ENCODE assay signal across 8 cellular contexts in genomic region chr13:77329133-77330008, GRCh38. TPM values are rescaled to one million over a fixed set of nuclear protein-coding genes. Genes with fewer than 3 reads are reported as not detected.
A peak's percentile ranks its signal among the peaks of the same experiment; 100 is the strongest.
DNase-seq lines count a peak whose midpoint lies in the region; ATAC-seq, FAIRE-seq and TF ChIP-seq lines count a peak whose summit lies in the region.

No MANE protein-coding gene starts in this region.

- peak overlapping the region; percentile 99 for H3K27ac ChIP-seq in DOHH2 (ENCODE audit: low read depth, low read length)
- H3K27ac ChIP-seq in GM23248 = peak overlapping the region; percentile 67
- peak overlapping the region; percentile 96 for H3K27ac ChIP-seq in Karpas-422 (ENCODE audit: low read length)
- H3K27ac ChIP-seq in naive thymus-derived CD4-positive, alpha-beta T cell (ENCODE audit: low read depth, low read length) = peak overlapping the region; percentile 86

- peaks cover 5% of the 10 kb centered on the region for H3K27me3 Mint-ChIP-seq in activated T-helper 1 cell treated with anti-CD3 and anti-CD28 coated beads, Interleukin-12 subunit alpha, Interleukin-12 subunit beta, Interleukin-2, Interleukin-4 antibody, amounts not matched to agents 30 ng/mL and 10 ng/mL and 1 ng/mL, durations not matched to agents 14 hours and 24 hours and 36 hours (ENCODE audit: insufficient read depth)
- peaks cover 0 to 10% (median 0%) of the 10 kb centered on the region in 5 donors for H3K27me3 Mint-ChIP-seq in naive thymus-derived CD4-positive, alpha-beta T cell
- no peaks in the 10 kb centered on the region for H3K27me3 Mint-ChIP-seq in stimulated activated memory B cell treated with anti-CD40 and anti-IgM and Interleukin-4, amounts not matched to agents 10 μg/mL and 1 μg/mL and 100 μg/mL, for 72 hours

- H3K9me3 ChIP-seq in DOHH2 (ENCODE audit: control insufficient read depth, insufficient read depth, low read length) (no peaks in the 10 kb centered on the region), GM23248 (ENCODE audit: low read depth) (no peaks in the 10 kb centered on the region), Karpas-422 (ENCODE audit: low read length) (no peaks in the 10 kb centered on the region)
- no peaks in the 10 kb centered on the region for H3K9me3 ChIP-seq in naive thymus-derived CD4-positive, alpha-beta T cell (ENCODE audit: control insufficient read depth in 2 of 3, low read length in 3 of 3)

- ATAC-seq in naive thymus-derived CD4-positive, alpha-beta T cell = peak; percentile 77
- peak; percentile 80 for ATAC-seq in stimulated activated memory B cell treated with anti-CD40 and anti-IgM and Interleukin-4, amounts not matched to agents 10 μg/mL and 1 μg/mL and 100 μg/mL, for 72 hours

- H3K4me1 ChIP-seq in DOHH2 (ENCODE audit: control insufficient read depth, low read length) (peaks cover 40% of the 10 kb centered on the region), GM23248 (ENCODE audit: insufficient read depth) (peaks cover 19% of the 10 kb centered on the region), Karpas-422 (ENCODE audit: low read length) (peaks cover 36% of the 10 kb centered on the region)
- peaks cover 23 to 29% of the 10 kb centered on the region in 2 donors for H3K4me1 ChIP-seq in naive thymus-derived CD4-positive, alpha-beta T cell (ENCODE audit: control insufficient read depth in 2 of 2, insufficient read depth in 2 of 2, low read length in 2 of 2)

- peaks cover 29% of the 10 kb centered on the region for H3K79me2 ChIP-seq in DOHH2 (ENCODE audit: control insufficient read depth, low read length)
- peaks cover 25% of the 10 kb centered on the region for H3K79me2 ChIP-seq in GM23248 (ENCODE audit: insufficient read depth)
- H3K79me2 ChIP-seq in Karpas-422 (ENCODE audit: low read length) = peaks cover 25% of the 10 kb centered on the region

- H3K9me2 ChIP-seq in DOHH2 (replicated peaks; ENCODE audit: control insufficient read depth, low read length) = no peaks in the 10 kb centered on the region
- no peaks in the 10 kb centered on the region for H3K9me2 ChIP-seq in GM23248 (ENCODE audit: insufficient read depth)
- no peaks in the 10 kb centered on the region for H3K9me2 ChIP-seq in Karpas-422 (replicated peaks; ENCODE audit: insufficient read depth, low read length)

- H3K36me3 ChIP-seq in DOHH2 (ENCODE audit: control insufficient read depth, low read length) (peaks cover 16% of the 10 kb centered on the region; the same call in 1 of the 2 replicates), GM23248 (ENCODE audit: low read depth) (no peaks in the 10 kb centered on the region), Karpas-422 (ENCODE audit: insufficient read depth, low read length) (no peaks in the 10 kb centered on the region)
- H3K36me3 ChIP-seq in naive thymus-derived CD4-positive, alpha-beta T cell (ENCODE audit: control insufficient read depth in 2 of 3, insufficient read depth in 3 of 3, low read length in 3 of 3) = peaks cover 0 to 10% (median 0%) of the 10 kb centered on the region in 3 experiments

- DNase-seq in GM23248 (peak; percentile 94), Karpas-422 (peak; percentile 98), RCC 7860 (ENCODE audit: low spot score) (peak; percentile 93), fibroblast of mammary gland (ENCODE audit: low read depth) (peak; percentile 96)
- DNase-seq in activated T-helper 1 cell treated with anti-CD3 and anti-CD28 coated beads, Interleukin-12 subunit alpha, Interleukin-12 subunit beta, Interleukin-2, Interleukin-4 antibody, amounts not matched to agents 30 ng/mL and 10 ng/mL and 1 ng/mL, durations not matched to agents 14 hours and 24 hours and 36 hours (ENCODE audit: low spot score) = peak; percentile 88
- peak; percentile 56 to 95 (median 93) for DNase-seq in naive thymus-derived CD4-positive, alpha-beta T cell

- H3F3A ChIP-seq in DOHH2 (ENCODE audit: control insufficient read depth, insufficient read depth) (peaks cover 27% of the 10 kb centered on the region), GM23248 (ENCODE audit: insufficient read depth) (peaks cover 37% of the 10 kb centered on the region)

- H3K9me3 Mint-ChIP-seq in activated T-helper 1 cell treated with anti-CD3 and anti-CD28 coated beads, Interleukin-12 subunit alpha, Interleukin-12 subunit beta, Interleukin-2, Interleukin-4 antibody, amounts not matched to agents 30 ng/mL and 10 ng/mL and 1 ng/mL, durations not matched to agents 14 hours and 24 hours and 36 hours = no peaks in the 10 kb centered on the region
- H3K9me3 Mint-ChIP-seq in naive thymus-derived CD4-positive, alpha-beta T cell = peaks cover 0 to 7% (median 0%) of the 10 kb centered on the region in 11 donors
- no peaks in the 10 kb centered on the region for H3K9me3 Mint-ChIP-seq in stimulated activated memory B cell treated with anti-CD40 and anti-IgM and Interleukin-4, amounts not matched to agents 10 μg/mL and 1 μg/mL and 100 μg/mL, for 72 hours

- intact Hi-C loops in activated T-helper 1 cell treated with anti-CD3 and anti-CD28 coated beads, Interleukin-12 subunit alpha, Interleukin-12 subunit beta, Interleukin-2, Interleukin-4 antibody, amounts not matched to agents 30 ng/mL and 10 ng/mL and 1 ng/mL, durations not matched to agents 14 hours and 24 hours and 36 hours (cut with micrococcal nuclease) = loop anchor here (1.0 to 5.0 kb wide), 6 partner anchors 16 to 337 kb away; partner anchors contain the start of genes CLN5 and FBXL3
- intact Hi-C loops in naive thymus-derived CD4-positive, alpha-beta T cell (cut with micrococcal nuclease) = loop anchor here (1.0 to 10.0 kb wide), 18 partner anchors 55 to 2002 kb away; partner anchors contain the start of genes LMO7 (in 2 of the 2), CLN5 (in 1 of the 2), COMMD6 (in 1 of the 2) and FBXL3 (in 1 of the 2)

- peak; percentile 79 for FAIRE-seq in RCC 7860 (lab: Jason Lieb, UNC)

- peak overlapping the region; percentile 93 for H3K27ac Mint-ChIP-seq in activated T-helper 1 cell treated with anti-CD3 and anti-CD28 coated beads, Interleukin-12 subunit alpha, Interleukin-12 subunit beta, Interleukin-2, Interleukin-4 antibody, amounts not matched to agents 30 ng/mL and 10 ng/mL and 1 ng/mL, durations not matched to agents 14 hours and 24 hours and 36 hours
- peak overlapping the region; percentile 87 to 98 (median 94) for H3K27ac Mint-ChIP-seq in naive thymus-derived CD4-positive, alpha-beta T cell
- peak overlapping the region; percentile 97 for H3K27ac Mint-ChIP-seq in stimulated activated memory B cell treated with anti-CD40 and anti-IgM and Interleukin-4, amounts not matched to agents 10 μg/mL and 1 μg/mL and 100 μg/mL, for 72 hours

- WGBS in GM23248 (ENCODE audit: low coverage in 1 of 2, low lambda C conversion rate in 2 of 2, missing lambda C conversion rate in 2 of 2), 2 experiments = 1% methylated on average over 52 to 53 of the region's 53 CpGs

- H4K20me1 ChIP-seq in DOHH2 (ENCODE audit: control insufficient read depth, insufficient read depth, low read depth, low read length) = peaks cover 10% of the 10 kb centered on the region
- H4K20me1 ChIP-seq in GM23248 (ENCODE audit: insufficient read depth) = no peaks in the 10 kb centered on the region
- peaks cover 12% of the 10 kb centered on the region for H4K20me1 ChIP-seq in Karpas-422 (ENCODE audit: insufficient read depth, low read depth, low read length)

- peak overlapping the region; percentile 80 for H3K4me3 ChIP-seq in DOHH2 (ENCODE audit: low read length)
- H3K4me3 ChIP-seq in GM23248 = peak overlapping the region; percentile 94
- peak overlapping the region; percentile 91 for H3K4me3 ChIP-seq in Karpas-422 (ENCODE audit: low read length)
- H3K4me3 ChIP-seq in fibroblast of mammary gland (ENCODE audit: control insufficient read depth, low read depth, low read length) = peak overlapping the region; percentile 74
- peak overlapping the region; percentile 93 for H3K4me3 ChIP-seq in naive thymus-derived CD4-positive, alpha-beta T cell (ENCODE audit: low read length)

- peak overlapping the region; percentile 97 for H2AFZ ChIP-seq in GM23248
- H2AFZ ChIP-seq in Karpas-422 (ENCODE audit: low read length) = peak overlapping the region; percentile 85

- CTCF ChIA-PET in naive thymus-derived CD4-positive, alpha-beta T cell (lab: Charles Lee) = interaction anchor here (0.9 to 1.1 kb wide), 2 partner anchors 12 to 22 kb away, joined by 3 read pairs; no protein-coding TSS in a partner anchor

- peaks cover 2% of the 10 kb centered on the region for H3K36me3 Mint-ChIP-seq in activated T-helper 1 cell treated with anti-CD3 and anti-CD28 coated beads, Interleukin-12 subunit alpha, Interleukin-12 subunit beta, Interleukin-2, Interleukin-4 antibody, amounts not matched to agents 30 ng/mL and 10 ng/mL and 1 ng/mL, durations not matched to agents 14 hours and 24 hours and 36 hours (ENCODE audit: low read depth)
- H3K36me3 Mint-ChIP-seq in naive thymus-derived CD4-positive, alpha-beta T cell = peaks cover 0 to 3% (median 0%) of the 10 kb centered on the region in 5 donors
- H3K36me3 Mint-ChIP-seq in stimulated activated memory B cell treated with anti-CD40 and anti-IgM and Interleukin-4, amounts not matched to agents 10 μg/mL and 1 μg/mL and 100 μg/mL, for 72 hours = no peaks in the 10 kb centered on the region

- H3K4me2 ChIP-seq in DOHH2 (ENCODE audit: low read length) (peak overlapping the region; percentile 81), GM23248 (ENCODE audit: unreplicated experiment) (peak overlapping the region; percentile 87), Karpas-422 (ENCODE audit: low read depth, low read length, poor library complexity, severe bottlenecking) (peak overlapping the region; percentile 85)

- H3K9ac ChIP-seq in GM23248 (peak overlapping the region; percentile 78), Karpas-422 (ENCODE audit: low read length) (peak overlapping the region; percentile 87)

- H3K4me3 Mint-ChIP-seq in activated T-helper 1 cell treated with anti-CD3 and anti-CD28 coated beads, Interleukin-12 subunit alpha, Interleukin-12 subunit beta, Interleukin-2, Interleukin-4 antibody, amounts not matched to agents 30 ng/mL and 10 ng/mL and 1 ng/mL, durations not matched to agents 14 hours and 24 hours and 36 hours = peak overlapping the region; percentile 88
- H3K4me3 Mint-ChIP-seq in naive thymus-derived CD4-positive, alpha-beta T cell = peak overlapping the region; percentile 84 to 98 (median 94)
- peak overlapping the region; percentile 99 for H3K4me3 Mint-ChIP-seq in stimulated activated memory B cell treated with anti-CD40 and anti-IgM and Interleukin-4, amounts not matched to agents 10 μg/mL and 1 μg/mL and 100 μg/mL, for 72 hours

- POLR2A ChIA-PET in naive thymus-derived CD4-positive, alpha-beta T cell (lab: Charles Lee) = interaction anchor here (0.6 to 2.9 kb wide), 25 partner anchors 9 to 1568 kb away, joined by 3 to 28 read pairs (median 4); partner anchors contain the start of genes CLN5, FBXL3, KCTD12 and SLAIN1

- TF ChIP-seq CTCF in DOHH2 (IDR thresholded peaks at IDR 0.05; ENCODE audit: low read depth, low read length, poor library complexity, severe bottlenecking) (no peak), fibroblast of mammary gland (conservative IDR thresholded peaks at IDR 0.05; ENCODE audit: control insufficient read depth, insufficient read depth, low read depth, low read length) (no peak)

- no peaks in the 10 kb centered on the region for H3K27me3 ChIP-seq in DOHH2 (ENCODE audit: control insufficient read depth, low read length)
- no peaks in the 10 kb centered on the region for H3K27me3 ChIP-seq in GM23248 (replicated peaks; ENCODE audit: insufficient read depth)
- no peaks in the 10 kb centered on the region for H3K27me3 ChIP-seq in Karpas-422 (ENCODE audit: low read length)
- no peaks in the 10 kb centered on the region for H3K27me3 ChIP-seq in naive thymus-derived CD4-positive, alpha-beta T cell (ENCODE audit: control insufficient read depth in 2 of 2, insufficient read depth in 2 of 2, low read length in 2 of 2)

- H3K4me1 Mint-ChIP-seq in activated T-helper 1 cell treated with anti-CD3 and anti-CD28 coated beads, Interleukin-12 subunit alpha, Interleukin-12 subunit beta, Interleukin-2, Interleukin-4 antibody, amounts not matched to agents 30 ng/mL and 10 ng/mL and 1 ng/mL, durations not matched to agents 14 hours and 24 hours and 36 hours (ENCODE audit: low read depth) = peaks cover 38% of the 10 kb centered on the region
- H3K4me1 Mint-ChIP-seq in naive thymus-derived CD4-positive, alpha-beta T cell = peaks cover 15 to 65% (median 48%) of the 10 kb centered on the region in 7 donors
- H3K4me1 Mint-ChIP-seq in stimulated activated memory B cell treated with anti-CD40 and anti-IgM and Interleukin-4, amounts not matched to agents 10 μg/mL and 1 μg/mL and 100 μg/mL, for 72 hours = peaks cover 28% of the 10 kb centered on the region

- in situ Hi-C loops in GM23248 (cut with MboI) = no loop called here

RNA-seq across cellular contexts. Expression of gene MYCBP2, which starts 2.5 kb away (rescaled TPM):
- total RNA-seq in GM23248 (2014; rRNA removed; shearing (Covaris generic)) = 61.8 and 63.0 TPM in 2 replicates
- 27.4 and 28.9 TPM in 2 replicates for polyA plus RNA-seq in GM23248 (2016; fragmentation: Nextera tagmentation; extraction: Ambion mirVana)
- total RNA-seq in Karpas-422 (2014; rRNA removed; shearing (Covaris generic); ENCODE audit: low replicate concordance) = 178 and 188 TPM in 2 replicates
- 96.4 and 101 TPM in 2 replicates for total RNA-seq in activated T-helper 1 cell treated with anti-CD3 and anti-CD28 coated beads, Interleukin-12 subunit alpha, Interleukin-12 subunit beta, Interleukin-2, Interleukin-4 antibody, amounts not matched to agents 30 ng/mL and 10 ng/mL and 1 ng/mL, durations not matched to agents 14 hours and 24 hours and 36 hours
- total RNA-seq in naive thymus-derived CD4-positive, alpha-beta T cell = 100 to 1,000 TPM; 135 to 216 (median 176) TPM
- 10 to 100 TPM; 38.8 to 57.3 TPM for polyA plus RNA-seq in naive thymus-derived CD4-positive, alpha-beta T cell

Comparison
In these comparisons a context has a peak if more than half of its experiments do, and no peak if none do; other contexts are left out.
1. Peak in every context shown above with its lines: DNase-seq, ATAC-seq, H3K4me3 ChIP-seq and H3K27ac ChIP-seq.